In genomic region chr5:35838370-35839042, GRCh38 we compare ENCODE assay signal across 23 cellular contexts. TPM values are rescaled to one million over a fixed set of nuclear protein-coding genes. Genes with fewer than 3 reads are reported as not detected.
DNase-seq lines count a peak whose midpoint lies in the region; ATAC-seq and TF ChIP-seq lines count a peak whose summit lies in the region.
"Had no signal": no experiment of that assay in that cellular context is flagged by ENCODE, and none has a peak within 500 bp of the region (broad histone marks: within the 10 kb centered on the region; RNA-seq: fewer than 3 reads in every experiment).

No MANE protein-coding gene starts in this region.

- no peak for TF ChIP-seq CTCF in SK-N-SH (IDR thresholded peaks at IDR 0.05)

- H3K4me1 Mint-ChIP-seq in activated CD8-positive, alpha-beta T cell treated with anti-CD3 and anti-CD28 coated beads, Interleukin-2, amount 10 ng/mL, durations not matched to agents 7 days and 5 days (ENCODE audit: low read depth), result peaks cover 51% of the 10 kb centered on the region

- no peak for ATAC-seq in SK-N-SH treated with all-trans-retinoic acid at 6 μM for 48 hours
- peak; percentile 38 for ATAC-seq in activated CD8-positive, alpha-beta T cell treated with anti-CD3 and anti-CD28 coated beads, Interleukin-2, amount 10 ng/mL, durations not matched to agents 7 days and 5 days
- ATAC-seq in GM19463 (IDR thresholded peaks at IDR 0.05; ENCODE audit: unreplicated experiment), result no peak
- ATAC-seq: body of pancreas, gastrocnemius medialis, left lobe of liver, mucosa of descending colon had no signal

- DNase-seq in SK-N-SH (no peak), EH (ENCODE audit: low read depth) (peak; percentile 49), inferior parietal cortex (ENCODE audit: extremely low spot score) (peak; percentile 13), HT-29 (ENCODE audit: low spot score) (no peak), NCI-H82 (lab: John Stamatoyannopoulos, UW) (no peak)
- DNase-seq in activated CD8-positive, alpha-beta T cell treated with anti-CD3 and anti-CD28 coated beads, Interleukin-2, amount 10 ng/mL, durations not matched to agents 7 days and 5 days, result no peak
- DNase-seq: activated CD4-positive, CD25-positive, alpha-beta regulatory T cell treated with anti-CD3 and anti-CD28 coated beads, Interleukin-2, amount 50 U/mL, for 72 hours; activated effector memory CD4-positive, alpha-beta T cell treated with anti-CD3 and anti-CD28 coated beads, Interleukin-2, amount 50 U/mL, for 16 hours; BE2C; body of pancreas; DMS 273 treated with DMSO at 0.1 percent for 48 hours; gastrocnemius medialis; mucosa of descending colon; NCI-H2029 treated with DMSO at 0.1 percent for 48 hours; NCI-H524; SIG-M5; sigmoid colon; stimulated activated CD4-positive, alpha-beta T cell treated with anti-CD3 and anti-CD28 coated beads, Interleukin-4, amount 100 ng/mL, for 1 hour; thyroid gland had no signal

- H3K79me2 ChIP-seq in SK-N-SH (ENCODE audit: insufficient read depth), result no peaks in the 10 kb centered on the region

- H3K27ac ChIP-seq in SK-N-SH (ENCODE audit: low read depth in 2 of 2, low read length in 1 of 2), result peak overlapping the region in 1 of 2 experiments; percentile 47; a peak in 2 of 4 replicates
- H3K27ac ChIP-seq: 22Rv1, body of pancreas, gastrocnemius medialis, sigmoid colon, thyroid gland had no signal

- H3K4me1 ChIP-seq in SK-N-SH (ENCODE audit: control insufficient read depth in 1 of 2, insufficient read depth in 2 of 2, low read depth in 1 of 2, low read length in 1 of 2), result no peaks in the 10 kb centered on the region; a peak in 1 of 4 replicates
- H3K4me1 ChIP-seq: BE2C, body of pancreas, gastrocnemius medialis, sigmoid colon, thyroid gland had no signal

- H4K20me1 ChIP-seq in SK-N-SH (ENCODE audit: insufficient read depth), result no peaks in the 10 kb centered on the region

- H3K27me3 ChIP-seq in SK-N-SH (ENCODE audit: insufficient read depth), result no peaks in the 10 kb centered on the region
- H3K27me3 ChIP-seq: BE2C, body of pancreas, gastrocnemius medialis, sigmoid colon, thyroid gland had no signal

- TF ChIP-seq EP300 in SK-N-SH (IDR thresholded peaks at IDR 0.05; ENCODE audit: borderline replicate concordance in 1 of 2, low read depth in 1 of 2, low read length in 1 of 2), result no peak

- peaks cover 9% of the 10 kb centered on the region; the same call in 1 of the 2 replicates for H3K9me3 ChIP-seq in SK-N-SH
- H3K9me3 ChIP-seq: BE2C, body of pancreas, gastrocnemius medialis, mucosa of descending colon, sigmoid colon, thyroid gland had no signal

- no peaks in the 10 kb centered on the region; the same call in 1 of the 2 replicates for H3K9me2 ChIP-seq in SK-N-SH

- no peak overlapping the region for H3K4me3 ChIP-seq in SK-N-SH (ENCODE audit: low read depth in 2 of 2, low read length in 1 of 2)
- H3K4me3 ChIP-seq: body of pancreas, gastrocnemius medialis, mucosa of descending colon, sigmoid colon, thyroid gland had no signal

- H3K27me3 Mint-ChIP-seq in activated CD8-positive, alpha-beta T cell treated with anti-CD3 and anti-CD28 coated beads, Interleukin-2, amount 10 ng/mL, durations not matched to agents 7 days and 5 days (ENCODE audit: low read depth), result no peaks in the 10 kb centered on the region

- no peak overlapping the region for H3K4me3 Mint-ChIP-seq in activated CD8-positive, alpha-beta T cell treated with anti-CD3 and anti-CD28 coated beads, Interleukin-2, amount 10 ng/mL, durations not matched to agents 7 days and 5 days

- H3F3A ChIP-seq in SK-N-SH (replicated peaks; ENCODE audit: insufficient read depth), result peaks cover 4% of the 10 kb centered on the region

- H3K36me3 ChIP-seq in SK-N-SH (replicated peaks in 1 of 2; ENCODE audit: control insufficient read depth in 1 of 2, insufficient read depth in 2 of 2, low read length in 1 of 2), result no peaks in the 10 kb centered on the region
- H3K36me3 ChIP-seq: BE2C, gastrocnemius medialis, sigmoid colon, thyroid gland had no signal

- H3K9me3 Mint-ChIP-seq in activated CD8-positive, alpha-beta T cell treated with anti-CD3 and anti-CD28 coated beads, Interleukin-2, amount 10 ng/mL, durations not matched to agents 7 days and 5 days (ENCODE audit: insufficient read depth), result peaks cover 17% of the 10 kb centered on the region

- peak overlapping the region; percentile 23 for H3K27ac Mint-ChIP-seq in activated CD8-positive, alpha-beta T cell treated with anti-CD3 and anti-CD28 coated beads, Interleukin-2, amount 10 ng/mL, durations not matched to agents 7 days and 5 days

- peak overlapping the region; percentile 50; the same call in 1 of the 2 replicates for H3K4me2 ChIP-seq in SK-N-SH

- no peak for TF ChIP-seq RAD21 in SK-N-SH (IDR thresholded peaks at IDR 0.05; ENCODE audit: low read length)

- H3K9ac ChIP-seq in SK-N-SH, result no peak overlapping the region

- POLR2A ChIA-PET in SK-N-SH (lab: Yijun Ruan, JAX), result no interaction called here
- POLR2A ChIA-PET in activated CD8-positive, alpha-beta T cell treated with anti-CD3 and anti-CD28 coated beads, Interleukin-2, amount 10 ng/mL, durations not matched to agents 7 days and 5 days (lab: Charles Lee), result interaction anchor here (0.6 to 1.3 kb wide), 4 partner anchors 14 to 21 kb away, joined by 3 to 7 read pairs (median 3); partner anchors contain the start of gene IL7R

- peaks cover 15% of the 10 kb centered on the region for H3K36me3 Mint-ChIP-seq in activated CD8-positive, alpha-beta T cell treated with anti-CD3 and anti-CD28 coated beads, Interleukin-2, amount 10 ng/mL, durations not matched to agents 7 days and 5 days (ENCODE audit: low read depth)

- H2AFZ ChIP-seq in SK-N-SH (ENCODE audit: low read depth), result no peak overlapping the region

- CTCF ChIA-PET in SK-N-SH (lab: Yijun Ruan, JAX), result no interaction called here
- CTCF ChIA-PET in activated CD8-positive, alpha-beta T cell treated with anti-CD3 and anti-CD28 coated beads, Interleukin-2, amount 10 ng/mL, durations not matched to agents 7 days and 5 days (lab: Charles Lee), result interaction anchor here (1.1 to 1.2 kb wide), 2 partner anchors 16 to 44 kb away, joined by 3 to 4 read pairs; no protein-coding TSS in a partner anchor

- WGBS in SK-N-SH (ENCODE audit: low lambda C conversion rate), result 68% methylated on average over 5 of the region's 5 CpGs

TF ChIP-seq in SK-N-SH, 30 proteins besides CTCF, POLR2A, EP300 and RAD21:
- TF ChIP-seq PBX3 (IDR thresholded peaks at IDR 0.05) (0 out of 2 replicates have a peak, but pooled peaks have one; percentile 15), GABPA (IDR thresholded peaks at IDR 0.05; ENCODE audit: low read depth) (no peak)
TF ChIP-seq in SK-N-SH: peak in this region for 1.

TF ChIP-seq in SK-N-SH treated with all-trans-retinoic acid at 6 μM for 48 hours, 23 proteins besides CTCF, POLR2A, EP300 and RAD21:
- TF ChIP-seq ESRRG (CRISPR knock-in tag; IDR thresholded peaks at IDR 0.05), result no peak
- no peak for TF ChIP-seq GLIS3 (CRISPR knock-in tag; IDR thresholded peaks at IDR 0.05)
- no peak for TF ChIP-seq CSDC2 (CRISPR knock-in tag; IDR thresholded peaks at IDR 0.05)
- TF ChIP-seq ZFP3 (CRISPR knock-in tag; IDR thresholded peaks at IDR 0.05), result no peak
- no peak for TF ChIP-seq ZNF70 (CRISPR knock-in tag; IDR thresholded peaks at IDR 0.05)
- no peak for TF ChIP-seq ARNTL (CRISPR knock-in tag; IDR thresholded peaks at IDR 0.05; ENCODE audit: borderline replicate concordance, low read depth)
- TF ChIP-seq OSR1 (CRISPR knock-in tag; IDR thresholded peaks at IDR 0.05), result no peak

RNA-seq across cellular contexts. Expression of gene IL7R, which starts 18.2 kb away (rescaled TPM):
- polyA plus RNA-seq in SK-N-SH (2012; rRNA removed), result 3.0 and 4.5 TPM in 2 replicates
- 3.8 and 3.9 TPM in 2 replicates for polyA plus RNA-seq in SK-N-SH (2012; cell fraction: cytosol; rRNA removed)
- 3.3 and 4.0 TPM in 2 replicates for polyA plus RNA-seq in SK-N-SH (2012; cell fraction: nucleus; rRNA removed)
- total RNA-seq in activated CD8-positive, alpha-beta T cell treated with anti-CD3 and anti-CD28 coated beads, Interleukin-2, amount 10 ng/mL, durations not matched to agents 7 days and 5 days, result 10 to 100 TPM; 45.4 to 48.4 TPM
- total RNA-seq in HT-29 (2014; rRNA removed; shearing (Covaris generic)), result not detected in 2 replicates

Comparison
In these comparisons a context has a peak if more than half of its experiments do, and no peak if none do; other contexts are left out.
1. DNase-seq: peak in EH (single experiment) and inferior parietal cortex (single experiment); none in SK-N-SH (single experiment), activated CD8-positive, alpha-beta T cell treated with anti-CD3 and anti-CD28 coated beads, Interleukin-2, amount 10 ng/mL, durations not matched to agents 7 days and 5 days (single experiment), HT-29 (single experiment) and NCI-H82 (single experiment).
2. RNA of gene IL7R, which starts 18.2 kb away (total RNA-seq): 45.4 to 48.4 TPM in activated CD8-positive, alpha-beta T cell treated with anti-CD3 and anti-CD28 coated beads, Interleukin-2, amount 10 ng/mL, durations not matched to agents 7 days and 5 days; not detected in HT-29; every median in the first group is over 10 times any median in the second.